In genomic region chr2:161625314-161625919, GRCh38 we compare ENCODE assay signal across 11 cellular contexts. TPM values are rescaled to one million over a fixed set of nuclear protein-coding genes. Genes with fewer than 3 reads are reported as not detected.
DNase-seq lines count a peak whose midpoint lies in the region; ATAC-seq and TF ChIP-seq lines count a peak whose summit lies in the region.
"Had no signal": no experiment of that assay in that cellular context is flagged by ENCODE, and none has a peak within 500 bp of the region (broad histone marks: within the 10 kb centered on the region; RNA-seq: fewer than 3 reads in every experiment).

No MANE protein-coding gene starts in this region.

- peak; percentile 8 for DNase-seq in AG20443 (ENCODE audit: low spot score)
- DNase-seq in NCI-H146 treated with DMSO at 0.1 percent for 48 hours (lab: John Stamatoyannopoulos, UW; ENCODE audit: unreplicated experiment): peak; percentile 8
- DNase-seq in caudate nucleus (lab: John Stamatoyannopoulos, UW): peak in 51 of 61 donors; percentile 2 to 79 (median 34)
- no peak for DNase-seq in mesothelial cell of epicardium (ENCODE audit: low spot score in 2 of 2, unreplicated experiment in 2 of 2)
- no peak for DNase-seq in NOMO-1 treated with DMSO at 0.1 percent for 48 hours (lab: John Stamatoyannopoulos, UW; ENCODE audit: unreplicated experiment)
- no peak for DNase-seq in activated CD4-positive, alpha-beta T cell treated with anti-CD3 and anti-CD28 coated beads, Interleukin-2, amount 50 U/mL, for 4 hours
- DNase-seq: lower lobe of right lung had no signal

- peaks cover 58% of the 10 kb centered on the region for H3K27me3 Mint-ChIP-seq in mesothelial cell of epicardium (ENCODE audit: low read depth)

- no peaks in the 10 kb centered on the region for H3K9me3 Mint-ChIP-seq in mesothelial cell of epicardium

- H3K4me1 Mint-ChIP-seq in mesothelial cell of epicardium: peaks cover 15% of the 10 kb centered on the region
- H3K4me1 Mint-ChIP-seq: CD14-positive monocyte had no signal

- peak overlapping the region; percentile 71 for H3K27ac ChIP-seq in caudate nucleus (ENCODE audit: low read depth, low read length)
- H3K27ac ChIP-seq: lower lobe of right lung, SJSA1 had no signal

- no peaks in the 10 kb centered on the region for H3K36me3 Mint-ChIP-seq in mesothelial cell of epicardium
- H3K36me3 Mint-ChIP-seq: CD14-positive monocyte had no signal

- H3K4me3 Mint-ChIP-seq in mesothelial cell of epicardium: peak overlapping the region; percentile 35

- ATAC-seq in HG03045 (IDR thresholded peaks at IDR 0.05; ENCODE audit: unreplicated experiment) (no peak), GM18520 (IDR thresholded peaks at IDR 0.05; ENCODE audit: unreplicated experiment) (no peak)

- H3K27ac Mint-ChIP-seq in mesothelial cell of epicardium: no peak overlapping the region
- H3K27ac Mint-ChIP-seq: CD14-positive monocyte had no signal

- no peak for TF ChIP-seq CTCF in mesothelial cell of epicardium (IDR thresholded peaks at IDR 0.05; ENCODE audit: unreplicated experiment)

RNA-seq across cellular contexts. Expression of gene SLC4A10, which starts 1.2 kb away (rescaled TPM):
- 0.16 TPM in 1 of 3 replicates, not detected in the others for total RNA-seq in mesothelial cell of epicardium
- total RNA-seq: SJSA1 had no signal

Comparison
In these comparisons a context has a peak if more than half of its experiments do, and no peak if none do; other contexts are left out.
1. DNase-seq: peak in AG20443 (single experiment), NCI-H146 treated with DMSO at 0.1 percent for 48 hours (single experiment) and caudate nucleus (51 of 61); none in mesothelial cell of epicardium (0 of 2), NOMO-1 treated with DMSO at 0.1 percent for 48 hours (single experiment) and activated CD4-positive, alpha-beta T cell treated with anti-CD3 and anti-CD28 coated beads, Interleukin-2, amount 50 U/mL, for 4 hours (0 of 2).